ENCODE assay signal across 1 cellular context in genomic region chr9:136363606-136364368, GRCh38.
A peak's percentile ranks its signal among the peaks of the same experiment; 100 is the strongest.
TF ChIP-seq lines count a peak whose summit lies in the region.

Gene DNLZ, minus strand, starts transcription at chr9:136363744. Its CDS starts 30 bp downstream, at chr9:136363714.

TF ChIP-seq in K562, 482 proteins besides CTCF, POLR2A, EP300 and RAD21 (continued from another document and continues in another):
- no peak for TF ChIP-seq IRF9 (tag; IDR thresholded peaks at IDR 0.05)
- TF ChIP-seq HDAC6 (IDR thresholded peaks at IDR 0.05; ENCODE audit: low read depth, low read length), result no peak
- 0 out of 2 replicates have a peak, but pooled peaks have one; percentile 68 for TF ChIP-seq RBM14 (IDR thresholded peaks at IDR 0.05; ENCODE audit: borderline replicate concordance, insufficient read depth, low read depth, low read length)
- TF ChIP-seq HMBOX1 (IDR thresholded peaks at IDR 0.05), result no peak
- TF ChIP-seq ZNF165 (CRISPR knock-in tag; IDR thresholded peaks at IDR 0.05; ENCODE audit: borderline replicate concordance), result no peak
- peak; percentile 74; the same call in 1 of the 2 replicates for TF ChIP-seq CREB3L1 (IDR thresholded peaks at IDR 0.05; ENCODE audit: borderline replicate concordance, low read depth)
- no peak for TF ChIP-seq GTF3C2 (IDR thresholded peaks at IDR 0.05; ENCODE audit: borderline replicate concordance, extremely low read depth, insufficient read length)
- TF ChIP-seq PHF20 (IDR thresholded peaks at IDR 0.05; ENCODE audit: partially characterized antibody), result peak; percentile 59
- no peak for TF ChIP-seq STAT6 (CRISPR knock-in tag; IDR thresholded peaks at IDR 0.05)
- TF ChIP-seq ZNF197 (CRISPR knock-in tag; IDR thresholded peaks at IDR 0.05; ENCODE audit: low read depth), result 0 out of 2 replicates have a peak, but pooled peaks have one; percentile 66
- peak; percentile 83 for TF ChIP-seq NR2C1 (IDR thresholded peaks at IDR 0.05)
- peak; percentile 93 for TF ChIP-seq NR2C1 (tag; IDR thresholded peaks at IDR 0.05)
- TF ChIP-seq CUX1 (CRISPR knock-in tag; IDR thresholded peaks at IDR 0.05), result no peak
- no peak for TF ChIP-seq ZNF449 (CRISPR knock-in tag; IDR thresholded peaks at IDR 0.05)
- TF ChIP-seq MCM5 (IDR thresholded peaks at IDR 0.05; ENCODE audit: low read depth), result no peak
- TF ChIP-seq NONO (IDR thresholded peaks at IDR 0.05; ENCODE audit: low read depth in 2 of 2, low read length in 1 of 2), result peak; percentile 73 to 90
- TF ChIP-seq ZNF76 (CRISPR knock-in tag; IDR thresholded peaks at IDR 0.05; ENCODE audit: borderline replicate concordance), result no peak
- TF ChIP-seq CAMTA2 (CRISPR knock-in tag; conservative IDR thresholded peaks at IDR 0.05), result no peak
- 0 out of 2 replicates have a peak, but pooled peaks have one; percentile 58 for TF ChIP-seq DIDO1 (tag; IDR thresholded peaks at IDR 0.05; ENCODE audit: low read depth)
- no peak for TF ChIP-seq NFRKB (IDR thresholded peaks at IDR 0.05; ENCODE audit: low read depth)
- TF ChIP-seq MLLT1 (IDR thresholded peaks at IDR 0.05), result no peak
- TF ChIP-seq ETV6 (IDR thresholded peaks at IDR 0.05; ENCODE audit: borderline replicate concordance in 1 of 2, low read depth in 2 of 2, low read length in 1 of 2), result peak; percentile 84 to 88; a peak in 2 of 4 replicates
- TF ChIP-seq ETV6 (CRISPR knock-in tag; IDR thresholded peaks at IDR 0.05; ENCODE audit: borderline replicate concordance), result no peak; the same call in 1 of the 2 replicates
- TF ChIP-seq ZBTB34 (CRISPR knock-in tag; IDR thresholded peaks at IDR 0.05), result no peak
- peak; percentile 88; the same call in 1 of the 2 replicates for TF ChIP-seq PREB (CRISPR knock-in tag; IDR thresholded peaks at IDR 0.05)
- no peak for TF ChIP-seq FOXK1 (CRISPR knock-in tag; IDR thresholded peaks at IDR 0.05; ENCODE audit: borderline replicate concordance)
- no peak for TF ChIP-seq ID3 (CRISPR knock-in tag; IDR thresholded peaks at IDR 0.05)
- peak; percentile 90 for TF ChIP-seq ID3 (tag; IDR thresholded peaks at IDR 0.05)
- no peak for TF ChIP-seq RBM34 (IDR thresholded peaks at IDR 0.05; ENCODE audit: borderline replicate concordance, insufficient read depth, low read length)
